ENCODE assay signal across 8 cellular contexts in the genomic region with DNA sequence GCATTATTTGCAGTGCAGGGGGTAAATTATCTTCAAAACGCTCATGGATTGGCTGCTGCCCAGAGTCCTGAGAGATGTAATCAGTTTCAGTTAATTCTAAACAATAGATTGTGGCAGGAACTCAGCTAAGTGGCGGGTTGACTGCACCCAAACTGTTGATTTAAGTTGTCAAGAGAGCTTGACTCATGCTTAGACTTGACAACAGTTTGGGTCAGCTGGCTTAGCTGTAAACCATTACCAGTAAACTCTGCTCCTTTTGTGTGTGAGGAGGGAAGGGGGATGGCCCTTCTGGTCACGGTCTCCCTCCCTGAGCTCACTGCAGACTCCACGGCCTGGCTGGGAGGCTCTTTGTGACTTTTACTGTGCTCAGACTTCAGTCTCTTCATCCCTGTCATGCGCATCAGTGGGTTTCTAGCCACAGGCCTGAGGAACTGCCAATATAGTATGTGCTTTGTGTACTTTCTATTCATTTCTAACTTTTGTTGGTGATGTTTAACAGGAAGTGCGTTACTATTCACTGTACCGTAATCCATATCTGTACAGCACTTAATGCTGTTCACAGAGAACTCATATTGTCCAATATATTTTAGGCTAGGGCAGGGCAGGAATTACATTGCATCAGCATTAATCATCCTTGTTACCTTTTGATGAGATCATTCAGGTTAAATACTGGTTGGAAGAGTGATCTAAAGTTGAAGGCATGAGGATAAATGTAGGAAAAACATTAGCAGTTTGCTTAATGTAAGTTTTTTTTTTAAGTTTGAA.
DNase-seq lines count a peak whose midpoint lies in the region; ATAC-seq, FAIRE-seq and TF ChIP-seq lines count a peak whose summit lies in the region.

No MANE protein-coding gene starts in this region.

- H3K36me3 ChIP-seq in tibial artery: no peaks in the 10 kb centered on the region

- H3K27ac ChIP-seq in A549: peak overlapping the region in 1 of 2 experiments; percentile 35; a peak in 1 of 6 replicates
- H3K27ac ChIP-seq in tibial artery: no peak overlapping the region

- CTCF ChIA-PET in A549 (lab: Yijun Ruan, JAX): no interaction called here

- WGBS in A549 (ENCODE audit: missing lambda C conversion rate): 71% methylated on average over 7 of the region's 7 CpGs

- TF ChIP-seq POLR2A in A549 (IDR thresholded peaks at IDR 0.05; ENCODE audit: low read length): no peak

- TF ChIP-seq EP300 in A549 (IDR thresholded peaks at IDR 0.05): no peak

- TF ChIP-seq CTCF in A549 (IDR thresholded peaks at IDR 0.05) (no peak), tibial artery (IDR thresholded peaks at IDR 0.05) (no peak)

- H3K9me3 ChIP-seq in A549 (peaks cover 6% of the 10 kb centered on the region; the same call in 1 of the 3 replicates), tibial artery (no peaks in the 10 kb centered on the region)

- intact Hi-C loops in left colon (cut with DNase I, micrococcal nuclease): no loop called here
- intact Hi-C loops in tibial artery (cut with DNase I; ENCODE audit: low total_unique reads): no loop called here

- H3K4me2 ChIP-seq in A549: no peak overlapping the region

- FAIRE-seq in A549 (lab: Jason Lieb, UNC): no peak
- FAIRE-seq in RCC 7860 (lab: Jason Lieb, UNC): peak; percentile 91

- POLR2A ChIA-PET in A549 (lab: Yijun Ruan, JAX): no interaction called here

- no peak; a peak in 1 of 6 replicates for ATAC-seq in A549
- peak; percentile 96 for ATAC-seq in GM19395 (IDR thresholded peaks at IDR 0.05; ENCODE audit: unreplicated experiment)
- peak; percentile 92 for ATAC-seq in HG03342 (IDR thresholded peaks at IDR 0.05; ENCODE audit: unreplicated experiment)
- ATAC-seq in left colon: peak; percentile 89

- no peaks in the 10 kb centered on the region for H3K27me3 ChIP-seq in tibial artery

- H3K4me3 ChIP-seq in A549: no peak overlapping the region
- no peak overlapping the region for H3K4me3 ChIP-seq in tibial artery

- peaks cover 9% of the 10 kb centered on the region; the same call in 2 of the 3 replicates for H3K4me1 ChIP-seq in A549
- no peaks in the 10 kb centered on the region for H3K4me1 ChIP-seq in tibial artery

- no peak for TF ChIP-seq RAD21 in A549 (conservative IDR thresholded peaks at IDR 0.05 in 1 of 2, IDR thresholded peaks at IDR 0.05 in 1 of 2)

- DNase-seq in A549 (ENCODE audit: low read depth in 1 of 2, low spot score in 1 of 2) (no peak), RCC 7860 (ENCODE audit: low spot score) (peak; percentile 96), left colon (peak; percentile 12 to 25), tibial artery (no peak), COLO829 (ENCODE audit: low spot score) (no peak)
- DNase-seq in central memory CD4-positive, alpha-beta T cell: no peak

TF ChIP-seq in A549, 52 proteins besides CTCF, POLR2A, EP300 and RAD21:
- TF ChIP-seq MAFK (IDR thresholded peaks at IDR 0.05; ENCODE audit: partially characterized antibody) (peak; percentile 42), MYC (IDR thresholded peaks at IDR 0.05; ENCODE audit: borderline replicate concordance, low read length) (no peak)

Comparison
In these comparisons a context has a peak if more than half of its experiments do, and no peak if none do; other contexts are left out.
1. ATAC-seq: peak in GM19395 (single experiment), HG03342 (single experiment) and left colon (single experiment); none in A549 (0 of 2).
2. DNase-seq: peak in RCC 7860 (single experiment) and left colon (2 of 2); none in A549 (0 of 2), tibial artery (0 of 2), central memory CD4-positive, alpha-beta T cell (single experiment) and COLO829 (single experiment).